In the genomic region with DNA sequence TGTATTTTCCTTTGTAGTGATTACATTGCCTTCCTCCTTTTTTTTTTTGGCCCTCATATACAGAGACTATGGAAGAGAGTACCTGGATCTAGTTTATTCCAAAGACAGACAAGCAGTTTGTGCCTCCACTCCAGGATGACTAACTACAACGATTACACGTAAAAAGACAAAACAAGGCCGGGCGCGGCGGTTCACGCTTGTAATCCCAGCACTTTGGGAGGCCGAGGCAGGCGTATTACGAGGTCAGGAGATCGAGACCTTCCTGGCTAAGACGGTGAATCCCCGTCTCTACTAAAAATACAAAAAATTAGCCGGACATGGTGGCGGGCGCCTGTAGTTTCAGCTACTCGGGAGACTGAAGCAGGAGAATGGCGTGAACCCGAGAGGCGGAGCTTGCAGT, we compare ENCODE assay signal across 14 cellular contexts. TPM values are rescaled to one million over a fixed set of nuclear protein-coding genes. Genes with fewer than 3 reads are reported as not detected.
A peak's percentile ranks its signal among the peaks of the same experiment; 100 is the strongest.
DNase-seq lines count a peak whose midpoint lies in the region; ATAC-seq and TF ChIP-seq lines count a peak whose summit lies in the region.
"Had no signal": no experiment of that assay in that cellular context is flagged by ENCODE, and none has a peak within 500 bp of the region (broad histone marks: within the 10 kb centered on the region; RNA-seq: fewer than 3 reads in every experiment).

No MANE protein-coding gene starts in this region.

- peaks cover 14% of the 10 kb centered on the region for H3K36me3 Mint-ChIP-seq in stimulated activated naive CD8-positive, alpha-beta T cell treated with anti-CD3 and anti-CD28 coated beads, Interleukin-15, Interleukin-2, amounts not matched to agents 100 ng/mL and 50 ng/mL, for 24 hours (ENCODE audit: low read depth)
- peaks cover 6% of the 10 kb centered on the region for H3K36me3 Mint-ChIP-seq in activated T-helper 1 cell treated with anti-CD3 and anti-CD28 coated beads, Interleukin-12 subunit alpha, Interleukin-12 subunit beta, Interleukin-2, Interleukin-4 antibody, amounts not matched to agents 30 ng/mL and 10 ng/mL and 1 ng/mL, durations not matched to agents 14 hours and 24 hours and 36 hours (ENCODE audit: low read depth)
- H3K36me3 Mint-ChIP-seq in naive B cell (no peaks in the 10 kb centered on the region), type B pancreatic cell (peaks cover 13% of the 10 kb centered on the region), endothelial cell (ENCODE audit: low read depth, unreplicated experiment) (peaks cover 4% of the 10 kb centered on the region)

- H3K9me3 Mint-ChIP-seq in stimulated activated naive CD8-positive, alpha-beta T cell treated with anti-CD3 and anti-CD28 coated beads, Interleukin-15, Interleukin-2, amounts not matched to agents 100 ng/mL and 50 ng/mL, for 24 hours = no peaks in the 10 kb centered on the region
- H3K9me3 Mint-ChIP-seq in activated T-helper 1 cell treated with anti-CD3 and anti-CD28 coated beads, Interleukin-12 subunit alpha, Interleukin-12 subunit beta, Interleukin-2, Interleukin-4 antibody, amounts not matched to agents 30 ng/mL and 10 ng/mL and 1 ng/mL, durations not matched to agents 14 hours and 24 hours and 36 hours = no peaks in the 10 kb centered on the region
- no peaks in the 10 kb centered on the region for H3K9me3 Mint-ChIP-seq in naive B cell
- peaks cover under 1% of the 10 kb centered on the region for H3K9me3 Mint-ChIP-seq in type B pancreatic cell
- no peaks in the 10 kb centered on the region for H3K9me3 Mint-ChIP-seq in endothelial cell (ENCODE audit: unreplicated experiment)

- DNase-seq in stimulated activated naive CD8-positive, alpha-beta T cell treated with anti-CD3 and anti-CD28 coated beads, Interleukin-15, Interleukin-2, amounts not matched to agents 100 U/mL and 50 U/mL, for 24 hours = no peak
- DNase-seq in activated T-helper 1 cell treated with anti-CD3 and anti-CD28 coated beads, Interleukin-12 subunit alpha, Interleukin-12 subunit beta, Interleukin-2, Interleukin-4 antibody, amounts not matched to agents 30 ng/mL and 10 ng/mL and 1 ng/mL, durations not matched to agents 14 hours and 24 hours and 36 hours (ENCODE audit: low spot score) = no peak
- DNase-seq in naive B cell (no peak), type B pancreatic cell (ENCODE audit: extremely low spot score, unreplicated experiment) (no peak), KBM-7 (no peak), endothelial cell (ENCODE audit: low spot score) (no peak)
- DNase-seq: amniotic stem cell, DMS153, left ventricle myocardium inferior, NCI-H1436 treated with DMSO at 0.1 percent for 48 hours, NCI-H345, SHP77 treated with DMSO at 0.1 percent for 48 hours had no signal

- in situ Hi-C loops in KBM-7 (cut with MboI; ENCODE audit: low pct_unique_long_range_greater_than_20kb, low sequenced_read_pairs) = no loop called here

- H3K4me3 Mint-ChIP-seq in stimulated activated naive CD8-positive, alpha-beta T cell treated with anti-CD3 and anti-CD28 coated beads, Interleukin-15, Interleukin-2, amounts not matched to agents 100 ng/mL and 50 ng/mL, for 24 hours = peak overlapping the region; percentile 27
- peak overlapping the region; percentile 99 for H3K4me3 Mint-ChIP-seq in activated T-helper 1 cell treated with anti-CD3 and anti-CD28 coated beads, Interleukin-12 subunit alpha, Interleukin-12 subunit beta, Interleukin-2, Interleukin-4 antibody, amounts not matched to agents 30 ng/mL and 10 ng/mL and 1 ng/mL, durations not matched to agents 14 hours and 24 hours and 36 hours
- H3K4me3 Mint-ChIP-seq in naive B cell (peak overlapping the region; percentile 18 to 96 (median 29)), type B pancreatic cell (peak overlapping the region; percentile 53), endothelial cell (ENCODE audit: unreplicated experiment) (no peak overlapping the region)

- ATAC-seq in stimulated activated naive CD8-positive, alpha-beta T cell treated with anti-CD3 and anti-CD28 coated beads, Interleukin-15, Interleukin-2, amounts not matched to agents 100 U/mL and 50 U/mL, for 24 hours = no peak
- ATAC-seq in naive B cell (ENCODE audit: low read depth in 2 of 2) (no peak), HG03432 (IDR thresholded peaks at IDR 0.05; ENCODE audit: unreplicated experiment) (no peak)

- H3K27ac Mint-ChIP-seq in stimulated activated naive CD8-positive, alpha-beta T cell treated with anti-CD3 and anti-CD28 coated beads, Interleukin-15, Interleukin-2, amounts not matched to agents 100 ng/mL and 50 ng/mL, for 24 hours = peak overlapping the region; percentile 59
- H3K27ac Mint-ChIP-seq in activated T-helper 1 cell treated with anti-CD3 and anti-CD28 coated beads, Interleukin-12 subunit alpha, Interleukin-12 subunit beta, Interleukin-2, Interleukin-4 antibody, amounts not matched to agents 30 ng/mL and 10 ng/mL and 1 ng/mL, durations not matched to agents 14 hours and 24 hours and 36 hours = no peak overlapping the region
- H3K27ac Mint-ChIP-seq in naive B cell = peak overlapping the region in 2 of 6 donors; percentile 12 to 65
- H3K27ac Mint-ChIP-seq in type B pancreatic cell = peak overlapping the region; percentile 0
- no peak overlapping the region for H3K27ac Mint-ChIP-seq in endothelial cell (ENCODE audit: unreplicated experiment)

- TF ChIP-seq CTCF in type B pancreatic cell (conservative IDR thresholded peaks at IDR 0.05) (no peak), endothelial cell (IDR thresholded peaks at IDR 0.05; ENCODE audit: unreplicated experiment) (no peak)

- intact Hi-C loops in activated T-helper 1 cell treated with anti-CD3 and anti-CD28 coated beads, Interleukin-12 subunit alpha, Interleukin-12 subunit beta, Interleukin-2, Interleukin-4 antibody, amounts not matched to agents 30 ng/mL and 10 ng/mL and 1 ng/mL, durations not matched to agents 14 hours and 24 hours and 36 hours (cut with micrococcal nuclease) = loop anchor here (5.0 kb wide), 1 partner anchor 1007 kb away; a partner anchor contains a TSS

- H3K4me1 Mint-ChIP-seq in stimulated activated naive CD8-positive, alpha-beta T cell treated with anti-CD3 and anti-CD28 coated beads, Interleukin-15, Interleukin-2, amounts not matched to agents 100 ng/mL and 50 ng/mL, for 24 hours (ENCODE audit: low read depth) = peaks cover 43% of the 10 kb centered on the region
- H3K4me1 Mint-ChIP-seq in activated T-helper 1 cell treated with anti-CD3 and anti-CD28 coated beads, Interleukin-12 subunit alpha, Interleukin-12 subunit beta, Interleukin-2, Interleukin-4 antibody, amounts not matched to agents 30 ng/mL and 10 ng/mL and 1 ng/mL, durations not matched to agents 14 hours and 24 hours and 36 hours (ENCODE audit: low read depth) = peaks cover 39% of the 10 kb centered on the region
- H3K4me1 Mint-ChIP-seq in naive B cell = peaks cover 19 to 49% (median 48%) of the 10 kb centered on the region in 3 donors
- peaks cover 21% of the 10 kb centered on the region for H3K4me1 Mint-ChIP-seq in type B pancreatic cell (ENCODE audit: unreplicated experiment)
- peaks cover 18% of the 10 kb centered on the region for H3K4me1 Mint-ChIP-seq in endothelial cell (ENCODE audit: unreplicated experiment)

- no peaks in the 10 kb centered on the region for H3K27me3 Mint-ChIP-seq in stimulated activated naive CD8-positive, alpha-beta T cell treated with anti-CD3 and anti-CD28 coated beads, Interleukin-15, Interleukin-2, amounts not matched to agents 100 ng/mL and 50 ng/mL, for 24 hours
- no peaks in the 10 kb centered on the region for H3K27me3 Mint-ChIP-seq in activated T-helper 1 cell treated with anti-CD3 and anti-CD28 coated beads, Interleukin-12 subunit alpha, Interleukin-12 subunit beta, Interleukin-2, Interleukin-4 antibody, amounts not matched to agents 30 ng/mL and 10 ng/mL and 1 ng/mL, durations not matched to agents 14 hours and 24 hours and 36 hours (ENCODE audit: insufficient read depth)
- H3K27me3 Mint-ChIP-seq in naive B cell = no peaks in the 10 kb centered on the region
- H3K27me3 Mint-ChIP-seq in type B pancreatic cell = no peaks in the 10 kb centered on the region
- peaks cover 6% of the 10 kb centered on the region for H3K27me3 Mint-ChIP-seq in endothelial cell (ENCODE audit: unreplicated experiment)

RNA-seq across cellular contexts. Expression of a gene that starts 2.2 kb away (rescaled TPM):
- 64.2 and 67.9 TPM in 2 replicates for total RNA-seq in activated T-helper 1 cell treated with anti-CD3 and anti-CD28 coated beads, Interleukin-12 subunit alpha, Interleukin-12 subunit beta, Interleukin-2, Interleukin-4 antibody, amounts not matched to agents 30 ng/mL and 10 ng/mL and 1 ng/mL, durations not matched to agents 14 hours and 24 hours and 36 hours
- 100 to 1,000 TPM in 1 of 6 donors, 10 to 100 TPM in 5; 45.2 to 126 (median 55.7) TPM for polyA plus RNA-seq in naive B cell (ENCODE audit: low read depth in 6 of 6)
- total RNA-seq in type B pancreatic cell (ENCODE audit: low replicate concordance) (32.5 and 59.7 TPM in 2 replicates), endothelial cell (ENCODE audit: unreplicated experiment) (61.7 TPM)

RNA-seq across cellular contexts. Expression of a gene that starts 52.9 kb away (rescaled TPM):
- 44.3 and 45.6 TPM in 2 replicates for total RNA-seq in activated T-helper 1 cell treated with anti-CD3 and anti-CD28 coated beads, Interleukin-12 subunit alpha, Interleukin-12 subunit beta, Interleukin-2, Interleukin-4 antibody, amounts not matched to agents 30 ng/mL and 10 ng/mL and 1 ng/mL, durations not matched to agents 14 hours and 24 hours and 36 hours
- 100 to 1,000 TPM; 171 to 225 (median 208) TPM for polyA plus RNA-seq in naive B cell (ENCODE audit: low read depth in 6 of 6)
- total RNA-seq in type B pancreatic cell (ENCODE audit: low replicate concordance) = 42.6 and 55.2 TPM in 2 replicates
- 36.4 TPM for total RNA-seq in endothelial cell (ENCODE audit: unreplicated experiment)

Comparison
In these comparisons a context has a peak if more than half of its experiments do, and no peak if none do; other contexts are left out.
1. H3K27ac Mint-ChIP-seq: peak in stimulated activated naive CD8-positive, alpha-beta T cell treated with anti-CD3 and anti-CD28 coated beads, Interleukin-15, Interleukin-2, amounts not matched to agents 100 ng/mL and 50 ng/mL, for 24 hours (single experiment) and type B pancreatic cell (single experiment); none in activated T-helper 1 cell treated with anti-CD3 and anti-CD28 coated beads, Interleukin-12 subunit alpha, Interleukin-12 subunit beta, Interleukin-2, Interleukin-4 antibody, amounts not matched to agents 30 ng/mL and 10 ng/mL and 1 ng/mL, durations not matched to agents 14 hours and 24 hours and 36 hours (single experiment) and endothelial cell (single experiment).